Comparison of ENCODE assay signal across 8 cellular contexts in genomic region chr1:204520834-204521709, GRCh38. TPM values are rescaled to one million over a fixed set of nuclear protein-coding genes. Genes with fewer than 3 reads are reported as not detected.
DNase-seq lines count a peak whose midpoint lies in the region; ATAC-seq and TF ChIP-seq lines count a peak whose summit lies in the region.

No MANE protein-coding gene starts in this region.

- H3K9me3 Mint-ChIP-seq in T-helper 1 cell treated with Interleukin-12 subunit alpha and Interleukin-12 subunit beta and Interleukin-4 antibody, amounts not matched to agents 30 μg/mL and 1 μg/mL, for 36 hours = peaks cover 13% of the 10 kb centered on the region
- peaks cover 4% of the 10 kb centered on the region for H3K9me3 Mint-ChIP-seq in glutamatergic neuron (ENCODE audit: unreplicated experiment)

- peak overlapping the region in 1 of 8 donors; percentile 43 for H3K4me3 ChIP-seq in spleen

- H3K27ac ChIP-seq in spleen (peak overlapping the region; percentile 28 to 99 (median 75)), substantia nigra (ENCODE audit: low read depth, low read length, poor library complexity, severe bottlenecking) (no peak overlapping the region)

- H3K36me3 Mint-ChIP-seq in T-helper 1 cell treated with Interleukin-12 subunit alpha and Interleukin-12 subunit beta and Interleukin-4 antibody, amounts not matched to agents 30 μg/mL and 1 μg/mL, for 36 hours (ENCODE audit: low read depth) = peaks cover 52% of the 10 kb centered on the region
- peaks cover 11% of the 10 kb centered on the region for H3K36me3 Mint-ChIP-seq in glutamatergic neuron (ENCODE audit: unreplicated experiment)

- H3K27me3 ChIP-seq in spleen (replicated peaks in 1 of 7) = no peaks in the 10 kb centered on the region

- H3K4me3 Mint-ChIP-seq in T-helper 1 cell treated with Interleukin-12 subunit alpha and Interleukin-12 subunit beta and Interleukin-4 antibody, amounts not matched to agents 30 μg/mL and 1 μg/mL, for 36 hours = peak overlapping the region; percentile 55
- H3K4me3 Mint-ChIP-seq in glutamatergic neuron (ENCODE audit: unreplicated experiment) = no peak overlapping the region

- peaks cover 51% of the 10 kb centered on the region for H3K4me1 Mint-ChIP-seq in T-helper 1 cell treated with Interleukin-12 subunit alpha and Interleukin-12 subunit beta and Interleukin-4 antibody, amounts not matched to agents 30 μg/mL and 1 μg/mL, for 36 hours (ENCODE audit: low read depth)
- H3K4me1 Mint-ChIP-seq in glutamatergic neuron (ENCODE audit: low read depth, unreplicated experiment) = peaks cover 2% of the 10 kb centered on the region

- H3K36me3 ChIP-seq in spleen = peaks cover 0 to 55% (median 13%) of the 10 kb centered on the region in 6 donors

- H3K27me3 Mint-ChIP-seq in T-helper 1 cell treated with Interleukin-12 subunit alpha and Interleukin-12 subunit beta and Interleukin-4 antibody, amounts not matched to agents 30 μg/mL and 1 μg/mL, for 36 hours (ENCODE audit: low read depth) = no peaks in the 10 kb centered on the region
- H3K27me3 Mint-ChIP-seq in glutamatergic neuron (ENCODE audit: unreplicated experiment) = peaks cover 2% of the 10 kb centered on the region

- peaks cover 51 to 89% (median 73%) of the 10 kb centered on the region in 6 donors for H3K4me1 ChIP-seq in spleen

- WGBS in spleen, 5 donors = 30 to 39% (median 36%) methylated on average over 5 of the region's 5 CpGs

- no peak for TF ChIP-seq POLR2A in spleen (IDR thresholded peaks at IDR 0.05)

- H3K9me3 ChIP-seq in spleen = peaks cover 0 to 10% (median 6%) of the 10 kb centered on the region in 8 donors

- peak overlapping the region; percentile 86 for H3K27ac Mint-ChIP-seq in T-helper 1 cell treated with Interleukin-12 subunit alpha and Interleukin-12 subunit beta and Interleukin-4 antibody, amounts not matched to agents 30 μg/mL and 1 μg/mL, for 36 hours
- no peak overlapping the region for H3K27ac Mint-ChIP-seq in glutamatergic neuron (ENCODE audit: unreplicated experiment)

- intact Hi-C loops in spleen (cut with DNase I; ENCODE audit: low total_unique reads) = no loop called here

- peak; percentile 49 for ATAC-seq in GM19455 (IDR thresholded peaks at IDR 0.05; ENCODE audit: unreplicated experiment)
- peak; percentile 35 for ATAC-seq in HG03558 (IDR thresholded peaks at IDR 0.05; ENCODE audit: extremely low read depth, unreplicated experiment)

- TF ChIP-seq CTCF in spleen (IDR thresholded peaks at IDR 0.05 in 8 of 11, conservative IDR thresholded peaks at IDR 0.05 in 3 of 11) (no peak), glutamatergic neuron (IDR thresholded peaks at IDR 0.05; ENCODE audit: partially characterized antibody, unreplicated experiment) (no peak)

- DNase-seq in DMS153 (lab: John Stamatoyannopoulos, UW) = peak; percentile 54
- DNase-seq in central memory CD4-positive, alpha-beta T cell = peak; percentile 87
- DNase-seq in spleen = no peak
- DNase-seq in glutamatergic neuron = no peak
- no peak for DNase-seq in substantia nigra (lab: John Stamatoyannopoulos, UW)

RNA-seq across cellular contexts. Expression of gene MDM4, which starts 4.9 kb away (rescaled TPM):
- total RNA-seq in spleen (100 to 1,000 TPM; 112 to 192 (median 163) TPM), glutamatergic neuron (ENCODE audit: unreplicated experiment) (93.9 TPM)
- 10 to 100 TPM; 10.6 to 16.8 (median 13.8) TPM for polyA plus RNA-seq in spleen

RNA-seq across cellular contexts. Expression of gene PIK3C2B, which starts 26.5 kb away (rescaled TPM):
- total RNA-seq in spleen (10 to 100 TPM; 45.8 to 72.2 (median 66.5) TPM), glutamatergic neuron (ENCODE audit: unreplicated experiment) (156 TPM)
- polyA plus RNA-seq in spleen = 10 to 100 TPM in 2 of 3 donors, 1 to 10 TPM in 1; 9.5 to 22.4 (median 10.8) TPM

Comparison
In these comparisons a context has a peak if more than half of its experiments do, and no peak if none do; other contexts are left out.
1. DNase-seq: peak in DMS153 (single experiment) and central memory CD4-positive, alpha-beta T cell (single experiment); none in spleen (single experiment), glutamatergic neuron (single experiment) and substantia nigra (0 of 49).